In the genomic region with DNA sequence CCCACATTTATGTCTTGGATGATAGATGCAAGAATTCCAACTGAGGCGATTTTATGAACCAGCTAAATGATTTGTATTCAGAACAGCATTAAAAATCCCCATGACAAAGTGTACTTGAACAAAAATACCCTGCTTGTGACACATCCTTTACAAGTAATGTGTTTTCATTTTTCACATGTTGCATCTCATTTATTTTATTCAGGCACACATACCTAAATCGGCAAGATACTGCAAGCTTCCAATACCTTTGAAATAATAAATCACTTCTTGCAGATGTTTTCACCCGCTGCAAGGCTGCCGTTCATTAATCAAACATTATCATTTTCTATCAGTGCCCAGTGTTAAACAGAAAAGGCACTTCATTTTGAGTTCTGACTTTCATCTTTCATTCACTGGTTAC, we compare ENCODE assay signal across 8 cellular contexts.
"Had no signal": no experiment of that assay in that cellular context is flagged by ENCODE, and none has a peak within 500 bp of the region (broad histone marks: within the 10 kb centered on the region; RNA-seq: fewer than 3 reads in every experiment).

No MANE protein-coding gene starts in this region.

- H3K4me3 ChIP-seq: GM23248, HAP-1 had no signal

- H3K9me3 ChIP-seq: HAP-1 had no signal

- H3K4me1 Mint-ChIP-seq: IgD-negative memory B cell had no signal

- H3K27me3 Mint-ChIP-seq: IgD-negative memory B cell had no signal

- H3K36me3 ChIP-seq: HAP-1 had no signal

- H3K27ac ChIP-seq: GM23248, KMS-11 had no signal

- H3K4me1 ChIP-seq: HAP-1 had no signal

- DNase-seq: GOT3, H7, KBM-7 had no signal

- H3K27ac Mint-ChIP-seq: IgD-negative memory B cell had no signal

- H3K4me3 Mint-ChIP-seq: IgD-negative memory B cell had no signal

- H3K36me3 Mint-ChIP-seq: IgD-negative memory B cell had no signal

- ATAC-seq: HCT116 had no signal
